15 cellular contexts compared by ENCODE assay signal in genomic region chr13:77752512-77753069, GRCh38. TPM values are rescaled to one million over a fixed set of nuclear protein-coding genes. Genes with fewer than 3 reads are reported as not detected.
"Had no signal": no experiment of that assay in that cellular context is flagged by ENCODE, and none has a peak within 500 bp of the region (broad histone marks: within the 10 kb centered on the region; RNA-seq: fewer than 3 reads in every experiment).

No MANE protein-coding gene starts in this region.

- H3K36me3 ChIP-seq: colonic mucosa, thoracic aorta, vagina had no signal

- DNase-seq: activated CD8-positive, alpha-beta memory T cell treated with anti-CD3 and anti-CD28 coated beads for 24 hours; activated effector memory CD4-positive, alpha-beta T cell treated with Interleukin-2 at 50 U/mL for 16 hours; islet precursor cell; left cardiac atrium; left ventricle myocardium superior; stimulated activated naive CD4-positive, alpha-beta T cell treated with Interleukin-2 at 50 U/mL for 16 hours; upper lobe of left lung had no signal

- H3K27me3 ChIP-seq: colonic mucosa, gastroesophageal sphincter, hepatocyte, upper lobe of left lung, vagina had no signal

- H3K4me1 ChIP-seq: colonic mucosa, gastroesophageal sphincter, vagina had no signal

- FAIRE-seq: bronchial epithelial cell had no signal

- H3K27ac ChIP-seq: colonic mucosa, gastroesophageal sphincter, hepatocyte, thoracic aorta, upper lobe of left lung, vagina had no signal

- H3K9me3 ChIP-seq: colonic mucosa, gastroesophageal sphincter, mucosa of descending colon, thoracic aorta, upper lobe of left lung, vagina had no signal

- H3K4me3 ChIP-seq: colonic mucosa, gastroesophageal sphincter, hepatocyte, mucosa of descending colon, thoracic aorta, upper lobe of left lung, vagina had no signal

RNA-seq across cellular contexts. Expression of gene SLAIN1, which starts 55.1 kb away (rescaled TPM):
- total RNA-seq: fibroblast of villous mesenchyme had no signal
